In genomic region chr9:89462817-89463216, GRCh38 we compare ENCODE assay signal across 21 cellular contexts. TPM values are rescaled to one million over a fixed set of nuclear protein-coding genes. Genes with fewer than 3 reads are reported as not detected.
DNase-seq lines count a peak whose midpoint lies in the region; ATAC-seq and TF ChIP-seq lines count a peak whose summit lies in the region.
"Had no signal": no experiment of that assay in that cellular context is flagged by ENCODE, and none has a peak within 500 bp of the region (broad histone marks: within the 10 kb centered on the region; RNA-seq: fewer than 3 reads in every experiment).

No MANE protein-coding gene starts in this region.

- no peaks in the 10 kb centered on the region for H3K27me3 ChIP-seq in thymus (ENCODE audit: control insufficient read depth, insufficient read depth)
- H3K27me3 ChIP-seq: colonic mucosa, left lung, pancreas, tibial nerve had no signal

- 97% methylated on average over 3 of the region's 3 CpGs for WGBS in thymus

- H3K4me1 ChIP-seq in thymus (ENCODE audit: control insufficient read depth, insufficient read depth, low read length): peaks cover 48% of the 10 kb centered on the region
- H3K4me1 ChIP-seq: colonic mucosa, pancreas had no signal

- no peaks in the 10 kb centered on the region for H3K27me3 Mint-ChIP-seq in stimulated activated naive CD8-positive, alpha-beta T cell treated with anti-CD3 and anti-CD28 coated beads, Interleukin-15, Interleukin-2, amounts not matched to agents 100 ng/mL and 50 ng/mL, for 24 hours
- no peaks in the 10 kb centered on the region for H3K27me3 Mint-ChIP-seq in activated T-helper 1 cell treated with anti-CD3 and anti-CD28 coated beads, Interleukin-12 subunit alpha, Interleukin-12 subunit beta, Interleukin-2, Interleukin-4 antibody, amounts not matched to agents 30 ng/mL and 10 ng/mL and 1 ng/mL, durations not matched to agents 14 hours and 24 hours and 36 hours (ENCODE audit: insufficient read depth)
- H3K27me3 Mint-ChIP-seq in immature natural killer cell (ENCODE audit: low read depth in 3 of 3): peaks cover 5 to 19% (median 6%) of the 10 kb centered on the region in 3 donors

- H3K4me1 Mint-ChIP-seq in stimulated activated naive CD8-positive, alpha-beta T cell treated with anti-CD3 and anti-CD28 coated beads, Interleukin-15, Interleukin-2, amounts not matched to agents 100 ng/mL and 50 ng/mL, for 24 hours (ENCODE audit: low read depth): peaks cover 99% of the 10 kb centered on the region
- H3K4me1 Mint-ChIP-seq in activated T-helper 1 cell treated with anti-CD3 and anti-CD28 coated beads, Interleukin-12 subunit alpha, Interleukin-12 subunit beta, Interleukin-2, Interleukin-4 antibody, amounts not matched to agents 30 ng/mL and 10 ng/mL and 1 ng/mL, durations not matched to agents 14 hours and 24 hours and 36 hours (ENCODE audit: low read depth): peaks cover 92% of the 10 kb centered on the region
- H3K4me1 Mint-ChIP-seq in immature natural killer cell: peaks cover 95 to 100% of the 10 kb centered on the region in 2 donors

- peaks cover 82% of the 10 kb centered on the region for H3K36me3 Mint-ChIP-seq in stimulated activated naive CD8-positive, alpha-beta T cell treated with anti-CD3 and anti-CD28 coated beads, Interleukin-15, Interleukin-2, amounts not matched to agents 100 ng/mL and 50 ng/mL, for 24 hours (ENCODE audit: low read depth)
- H3K36me3 Mint-ChIP-seq in activated T-helper 1 cell treated with anti-CD3 and anti-CD28 coated beads, Interleukin-12 subunit alpha, Interleukin-12 subunit beta, Interleukin-2, Interleukin-4 antibody, amounts not matched to agents 30 ng/mL and 10 ng/mL and 1 ng/mL, durations not matched to agents 14 hours and 24 hours and 36 hours (ENCODE audit: low read depth): peaks cover 56% of the 10 kb centered on the region
- peaks cover 6 to 22% (median 20%) of the 10 kb centered on the region in 3 donors for H3K36me3 Mint-ChIP-seq in immature natural killer cell

- no peak for ATAC-seq in stimulated activated naive CD8-positive, alpha-beta T cell treated with anti-CD3 and anti-CD28 coated beads, Interleukin-15, Interleukin-2, amounts not matched to agents 100 U/mL and 50 U/mL, for 24 hours
- ATAC-seq: left lung, pancreas had no signal

- DNase-seq in stimulated activated naive CD8-positive, alpha-beta T cell treated with anti-CD3 and anti-CD28 coated beads, Interleukin-15, Interleukin-2, amounts not matched to agents 100 U/mL and 50 U/mL, for 24 hours: no peak
- no peak for DNase-seq in activated T-helper 1 cell treated with anti-CD3 and anti-CD28 coated beads, Interleukin-12 subunit alpha, Interleukin-12 subunit beta, Interleukin-2, Interleukin-4 antibody, amounts not matched to agents 30 ng/mL and 10 ng/mL and 1 ng/mL, durations not matched to agents 14 hours and 24 hours and 36 hours (ENCODE audit: low spot score)
- no peak for DNase-seq in immature natural killer cell
- no peak for DNase-seq in NOMO-1 treated with DMSO at 0.1 percent for 48 hours (lab: John Stamatoyannopoulos, UW; ENCODE audit: unreplicated experiment)
- DNase-seq in erythroblast (lab: John Stamatoyannopoulos, UW): no peak
- DNase-seq in SK-N-DZ (ENCODE audit: low spot score): no peak
- DNase-seq: activated CD4-positive, alpha-beta T cell treated with anti-CD3 and anti-CD28 coated beads, Interleukin-2, amount 50 U/mL, for 1 hour; AML-193; colonic mucosa; GOT3; left lung; NCI-H2029 treated with DMSO at 0.1 percent for 48 hours; NCI-H510A treated with DMSO at 0.1 percent for 48 hours; SHP77 treated with DMSO at 0.1 percent for 48 hours; stimulated activated CD4-positive, alpha-beta T cell treated with anti-CD3 and anti-CD28 coated beads, Interleukin-4, amount 100 ng/mL, for 24 hours; T1000 had no signal

- no peak for TF ChIP-seq POLR2A in erythroblast (IDR thresholded peaks at IDR 0.05; ENCODE audit: low read length)

- H3K27ac Mint-ChIP-seq in stimulated activated naive CD8-positive, alpha-beta T cell treated with anti-CD3 and anti-CD28 coated beads, Interleukin-15, Interleukin-2, amounts not matched to agents 100 ng/mL and 50 ng/mL, for 24 hours: peak overlapping the region; percentile 96
- peak overlapping the region; percentile 98 for H3K27ac Mint-ChIP-seq in activated T-helper 1 cell treated with anti-CD3 and anti-CD28 coated beads, Interleukin-12 subunit alpha, Interleukin-12 subunit beta, Interleukin-2, Interleukin-4 antibody, amounts not matched to agents 30 ng/mL and 10 ng/mL and 1 ng/mL, durations not matched to agents 14 hours and 24 hours and 36 hours
- H3K27ac Mint-ChIP-seq in immature natural killer cell: peak overlapping the region in 3 of 6 donors; percentile 19 to 40 (median 23)

- peak overlapping the region; percentile 62 for H3K4me3 Mint-ChIP-seq in stimulated activated naive CD8-positive, alpha-beta T cell treated with anti-CD3 and anti-CD28 coated beads, Interleukin-15, Interleukin-2, amounts not matched to agents 100 ng/mL and 50 ng/mL, for 24 hours
- peak overlapping the region; percentile 13 for H3K4me3 Mint-ChIP-seq in activated T-helper 1 cell treated with anti-CD3 and anti-CD28 coated beads, Interleukin-12 subunit alpha, Interleukin-12 subunit beta, Interleukin-2, Interleukin-4 antibody, amounts not matched to agents 30 ng/mL and 10 ng/mL and 1 ng/mL, durations not matched to agents 14 hours and 24 hours and 36 hours
- peak overlapping the region; percentile 23 to 89 (median 78) for H3K4me3 Mint-ChIP-seq in immature natural killer cell

- H3K4me3 ChIP-seq in thymus (ENCODE audit: low read length): no peak overlapping the region
- H3K4me3 ChIP-seq: colonic mucosa, left lung, pancreas, tibial nerve had no signal

- intact Hi-C loops in activated T-helper 1 cell treated with anti-CD3 and anti-CD28 coated beads, Interleukin-12 subunit alpha, Interleukin-12 subunit beta, Interleukin-2, Interleukin-4 antibody, amounts not matched to agents 30 ng/mL and 10 ng/mL and 1 ng/mL, durations not matched to agents 14 hours and 24 hours and 36 hours (cut with micrococcal nuclease): no loop called here

- H3K27ac ChIP-seq in thymus (ENCODE audit: low read depth): peak overlapping the region; percentile 75
- H3K27ac ChIP-seq: colonic mucosa, epithelial cell of prostate, pancreas had no signal

- H3K9me3 Mint-ChIP-seq in stimulated activated naive CD8-positive, alpha-beta T cell treated with anti-CD3 and anti-CD28 coated beads, Interleukin-15, Interleukin-2, amounts not matched to agents 100 ng/mL and 50 ng/mL, for 24 hours: no peaks in the 10 kb centered on the region
- no peaks in the 10 kb centered on the region for H3K9me3 Mint-ChIP-seq in activated T-helper 1 cell treated with anti-CD3 and anti-CD28 coated beads, Interleukin-12 subunit alpha, Interleukin-12 subunit beta, Interleukin-2, Interleukin-4 antibody, amounts not matched to agents 30 ng/mL and 10 ng/mL and 1 ng/mL, durations not matched to agents 14 hours and 24 hours and 36 hours
- H3K9me3 Mint-ChIP-seq in immature natural killer cell: no peaks in the 10 kb centered on the region

- peaks cover 29% of the 10 kb centered on the region for H3K36me3 ChIP-seq in thymus (ENCODE audit: control insufficient read depth, insufficient read depth)
- H3K36me3 ChIP-seq: colonic mucosa, left lung, pancreas, tibial nerve had no signal

- no peaks in the 10 kb centered on the region for H3K9me3 ChIP-seq in thymus (ENCODE audit: control insufficient read depth)
- H3K9me3 ChIP-seq: colonic mucosa, left lung, pancreas, tibial nerve had no signal

RNA-seq across cellular contexts. Expression of gene SEMA4D, which starts 35.1 kb away (rescaled TPM):
- 388 and 411 TPM in 2 replicates for total RNA-seq in activated T-helper 1 cell treated with anti-CD3 and anti-CD28 coated beads, Interleukin-12 subunit alpha, Interleukin-12 subunit beta, Interleukin-2, Interleukin-4 antibody, amounts not matched to agents 30 ng/mL and 10 ng/mL and 1 ng/mL, durations not matched to agents 14 hours and 24 hours and 36 hours
- polyA plus RNA-seq in immature natural killer cell (10 to 100 TPM; 45.8 to 80.6 (median 47.0) TPM), thymus (62.1 TPM)
- polyA plus RNA-seq in SK-N-DZ (2014; cell fraction: cytosol; rRNA removed): 15.0 and 18.2 TPM in 2 replicates
- polyA plus RNA-seq in SK-N-DZ (2014; cell fraction: nucleus; rRNA removed): 27.2 and 58.4 TPM in 2 replicates

Comparison
In these comparisons a context has a peak if more than half of its experiments do, and no peak if none do; other contexts are left out.
1. H3K4me3 Mint-ChIP-seq: peak in every context shown above with its lines; median percentile 78 in immature natural killer cell; 62 in stimulated activated naive CD8-positive, alpha-beta T cell treated with anti-CD3 and anti-CD28 coated beads, Interleukin-15, Interleukin-2, amounts not matched to agents 100 ng/mL and 50 ng/mL, for 24 hours; 13 in activated T-helper 1 cell treated with anti-CD3 and anti-CD28 coated beads, Interleukin-12 subunit alpha, Interleukin-12 subunit beta, Interleukin-2, Interleukin-4 antibody, amounts not matched to agents 30 ng/mL and 10 ng/mL and 1 ng/mL, durations not matched to agents 14 hours and 24 hours and 36 hours.